In the genomic region with DNA sequence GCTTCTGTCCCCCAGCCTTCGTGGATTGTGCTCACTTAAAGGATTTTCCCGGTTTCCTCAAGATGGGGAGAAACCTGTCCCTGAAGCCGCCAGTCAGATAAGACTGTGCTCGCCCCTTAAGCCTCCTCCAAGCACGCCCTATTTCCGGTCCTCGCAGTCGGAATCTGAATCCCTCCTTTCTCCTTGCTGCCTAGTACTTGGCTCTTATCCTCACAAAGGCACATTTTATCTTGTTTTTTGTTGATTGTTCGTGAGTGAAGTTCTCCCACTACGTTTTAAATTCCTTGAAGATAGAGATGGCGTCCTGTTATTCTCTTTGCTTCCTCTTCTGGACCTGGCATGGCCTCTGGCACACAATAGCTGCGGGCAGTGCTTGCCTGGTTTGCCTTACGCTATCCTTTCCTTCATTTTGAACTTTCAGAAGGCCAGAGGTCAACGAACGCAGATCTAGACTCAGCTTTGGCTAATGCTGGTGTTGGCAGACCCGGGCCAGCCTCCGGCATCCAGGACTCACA, we compare ENCODE assay signal across 11 cellular contexts. TPM values are rescaled to one million over a fixed set of nuclear protein-coding genes. Genes with fewer than 3 reads are reported as not detected.
A peak's percentile ranks its signal among the peaks of the same experiment; 100 is the strongest.
DNase-seq lines count a peak whose midpoint lies in the region; ATAC-seq and TF ChIP-seq lines count a peak whose summit lies in the region.
"Had no signal": no experiment of that assay in that cellular context is flagged by ENCODE, and none has a peak within 500 bp of the region (broad histone marks: within the 10 kb centered on the region; RNA-seq: fewer than 3 reads in every experiment).

No MANE protein-coding gene starts in this region.

- no peaks in the 10 kb centered on the region for H3K79me2 ChIP-seq in GM23338 (replicated peaks; ENCODE audit: insufficient read depth)

- peak overlapping the region; percentile 92 for H3K4me2 ChIP-seq in GM23338

- intact Hi-C loops in sigmoid colon (cut with DNase I): no loop called here

- no peak overlapping the region for H3K27ac ChIP-seq in GM23338 (ENCODE audit: low read depth)
- no peak overlapping the region for H3K27ac ChIP-seq in iPS-20b (ENCODE audit: low read length)
- H3K27ac ChIP-seq in sigmoid colon: peak overlapping the region; percentile 41 to 57 (median 49)

- H3K4me1 ChIP-seq in GM23338 (ENCODE audit: insufficient read depth) (peaks cover 27% of the 10 kb centered on the region), iPS-20b (ENCODE audit: insufficient read depth, low read length) (peaks cover 5% of the 10 kb centered on the region; the same call in 1 of the 2 replicates), sigmoid colon (peaks cover 0 to 22% (median 18%) of the 10 kb centered on the region in 4 donors)

- H3K4me3 Mint-ChIP-seq in GM23338: peak overlapping the region; percentile 52
- no peak overlapping the region for H3K4me3 Mint-ChIP-seq in activated T-cell treated with anti-CD3 and anti-CD28 coated beads, Interleukin-2, amount 50 U/mL, for 24 hours

- H4K20me1 ChIP-seq in GM23338 (replicated peaks; ENCODE audit: insufficient read depth): no peaks in the 10 kb centered on the region

- H3K4me3 ChIP-seq in GM23338 (peak overlapping the region; percentile 65), iPS-20b (ENCODE audit: low read length) (peak overlapping the region; percentile 60), sigmoid colon (peak overlapping the region in 3 of 4 donors; percentile 45 to 53 (median 52))

- ATAC-seq in GM23338 (peak; percentile 45), omental fat pad (ENCODE audit: low FRiP score) (no peak)

- peaks cover 18% of the 10 kb centered on the region for H3F3A ChIP-seq in GM23338 (replicated peaks; ENCODE audit: low read depth)

- DNase-seq in GM23338 (ENCODE audit: low spot score) (peak; percentile 68), astrocyte of the hippocampus (ENCODE audit: low read depth, low spot score) (peak; percentile 43), sigmoid colon (no peak), OCI-M2 (lab: John Stamatoyannopoulos, UW; ENCODE audit: unreplicated experiment) (no peak), omental fat pad (ENCODE audit: low spot score) (no peak), GM13976 (ENCODE audit: low spot score) (no peak)
- no peak for DNase-seq in activated T-cell treated with anti-CD3 and anti-CD28 coated beads, Interleukin-2, amount 50 U/mL, for 24 hours
- DNase-seq: DND-41; NCI-H446 treated with DMSO at 0.1 percent for 48 hours; stimulated activated naive CD4-positive, alpha-beta T cell treated with Interleukin-2 at 50 U/mL for 16 hours had no signal

- H3K27ac Mint-ChIP-seq in GM23338: no peak overlapping the region
- no peak overlapping the region for H3K27ac Mint-ChIP-seq in activated T-cell treated with anti-CD3 and anti-CD28 coated beads, Interleukin-2, amount 50 U/mL, for 24 hours

- H3K27me3 Mint-ChIP-seq in GM23338 (ENCODE audit: insufficient read depth, low read depth, poor library complexity): peaks cover 38% of the 10 kb centered on the region
- H3K27me3 Mint-ChIP-seq in activated T-cell treated with anti-CD3 and anti-CD28 coated beads, Interleukin-2, amount 50 U/mL, for 24 hours: peaks cover 51% of the 10 kb centered on the region

- H3K9me3 ChIP-seq in iPS-20b (ENCODE audit: insufficient read depth, low read depth, low read length) (no peaks in the 10 kb centered on the region), sigmoid colon (no peaks in the 10 kb centered on the region)

- H3K9me2 ChIP-seq in GM23338 (ENCODE audit: insufficient read depth): 0 out of 2 replicates have a peak, but pooled peaks cover 4% of the 10 kb centered on the region

- no peak for TF ChIP-seq POLR2A in sigmoid colon (IDR thresholded peaks at IDR 0.05)

- H3K9me3 Mint-ChIP-seq in GM23338: 0 out of 3 replicates have a peak, but pooled peaks cover 2% of the 10 kb centered on the region
- H3K9me3 Mint-ChIP-seq in activated T-cell treated with anti-CD3 and anti-CD28 coated beads, Interleukin-2, amount 50 U/mL, for 24 hours: no peaks in the 10 kb centered on the region

- H3K27me3 ChIP-seq in GM23338 (ENCODE audit: insufficient read depth) (peaks cover 59% of the 10 kb centered on the region), iPS-20b (ENCODE audit: insufficient read depth, low read length) (peaks cover 58% of the 10 kb centered on the region), sigmoid colon (peaks cover 13 to 42% (median 32%) of the 10 kb centered on the region in 3 donors)

- H3K36me3 ChIP-seq in GM23338 (ENCODE audit: insufficient read depth) (no peaks in the 10 kb centered on the region), iPS-20b (ENCODE audit: insufficient read depth, low read depth, low read length) (no peaks in the 10 kb centered on the region), sigmoid colon (no peaks in the 10 kb centered on the region)

- WGBS in sigmoid colon, 2 donors: 61 to 62% methylated on average over 17 of the region's 17 CpGs

- H3K9ac ChIP-seq in iPS-20b (ENCODE audit: low read depth, low read length): peak overlapping the region; percentile 43; the same call in 1 of the 2 replicates

- no peak for TF ChIP-seq EP300 in sigmoid colon (IDR thresholded peaks at IDR 0.05)

- H3K4me1 Mint-ChIP-seq in GM23338: peaks cover 19% of the 10 kb centered on the region
- H3K4me1 Mint-ChIP-seq in activated T-cell treated with anti-CD3 and anti-CD28 coated beads, Interleukin-2, amount 50 U/mL, for 24 hours (ENCODE audit: low read depth): peaks cover 12% of the 10 kb centered on the region

- peaks cover 6% of the 10 kb centered on the region; the same call in 1 of the 3 replicates for H3K36me3 Mint-ChIP-seq in GM23338 (ENCODE audit: low read depth)
- no peaks in the 10 kb centered on the region for H3K36me3 Mint-ChIP-seq in activated T-cell treated with anti-CD3 and anti-CD28 coated beads, Interleukin-2, amount 50 U/mL, for 24 hours (ENCODE audit: low read depth)

- peak overlapping the region; percentile 98 for H2AFZ ChIP-seq in GM23338

- TF ChIP-seq CTCF in GM23338 (conservative IDR thresholded peaks at IDR 0.05; ENCODE audit: low read depth in 2 of 2) (no peak), sigmoid colon (IDR thresholded peaks at IDR 0.05) (no peak), omental fat pad (IDR thresholded peaks at IDR 0.05) (no peak), GM13976 (IDR thresholded peaks at IDR 0.05; ENCODE audit: borderline replicate concordance, control extremely low read depth, extremely low read depth, insufficient read depth, missing control alignments) (no peak)

- in situ Hi-C loops in GM13976 (cut with MboI; ENCODE audit: low sequenced_read_pairs, unreplicated experiment): no loop called here

TF ChIP-seq in GM23338, 12 proteins besides CTCF, POLR2A, EP300 and RAD21:
- TF ChIP-seq, protein P1, sequence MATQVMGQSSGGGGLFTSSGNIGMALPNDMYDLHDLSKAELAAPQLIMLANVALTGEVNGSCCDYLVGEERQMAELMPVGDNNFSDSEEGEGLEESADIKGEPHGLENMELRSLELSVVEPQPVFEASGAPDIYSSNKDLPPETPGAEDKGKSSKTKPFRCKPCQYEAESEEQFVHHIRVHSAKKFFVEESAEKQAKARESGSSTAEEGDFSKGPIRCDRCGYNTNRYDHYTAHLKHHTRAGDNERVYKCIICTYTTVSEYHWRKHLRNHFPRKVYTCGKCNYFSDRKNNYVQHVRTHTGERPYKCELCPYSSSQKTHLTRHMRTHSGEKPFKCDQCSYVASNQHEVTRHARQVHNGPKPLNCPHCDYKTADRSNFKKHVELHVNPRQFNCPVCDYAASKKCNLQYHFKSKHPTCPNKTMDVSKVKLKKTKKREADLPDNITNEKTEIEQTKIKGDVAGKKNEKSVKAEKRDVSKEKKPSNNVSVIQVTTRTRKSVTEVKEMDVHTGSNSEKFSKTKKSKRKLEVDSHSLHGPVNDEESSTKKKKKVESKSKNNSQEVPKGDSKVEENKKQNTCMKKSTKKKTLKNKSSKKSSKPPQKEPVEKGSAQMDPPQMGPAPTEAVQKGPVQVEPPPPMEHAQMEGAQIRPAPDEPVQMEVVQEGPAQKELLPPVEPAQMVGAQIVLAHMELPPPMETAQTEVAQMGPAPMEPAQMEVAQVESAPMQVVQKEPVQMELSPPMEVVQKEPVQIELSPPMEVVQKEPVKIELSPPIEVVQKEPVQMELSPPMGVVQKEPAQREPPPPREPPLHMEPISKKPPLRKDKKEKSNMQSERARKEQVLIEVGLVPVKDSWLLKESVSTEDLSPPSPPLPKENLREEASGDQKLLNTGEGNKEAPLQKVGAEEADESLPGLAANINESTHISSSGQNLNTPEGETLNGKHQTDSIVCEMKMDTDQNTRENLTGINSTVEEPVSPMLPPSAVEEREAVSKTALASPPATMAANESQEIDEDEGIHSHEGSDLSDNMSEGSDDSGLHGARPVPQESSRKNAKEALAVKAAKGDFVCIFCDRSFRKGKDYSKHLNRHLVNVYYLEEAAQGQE (IDR thresholded peaks at IDR 0.05; ENCODE audit: unreplicated experiment): no peak
- TF ChIP-seq POLR2AphosphoS5 (IDR thresholded peaks at IDR 0.05; ENCODE audit: low read depth) (no peak), STAT1 (IDR thresholded peaks at IDR 0.05; ENCODE audit: unreplicated experiment) (no peak), EZH2 (IDR thresholded peaks at IDR 0.05; ENCODE audit: low read depth, unreplicated experiment) (peak; percentile 53)

RNA-seq across cellular contexts. Expression of a gene that starts 1.7 kb away (rescaled TPM):
- total RNA-seq in GM23338 (2014; rRNA removed; shearing (Covaris generic)): 8.1 and 8.3 TPM in 2 replicates
- polyA plus RNA-seq in GM23338 (2016; fragmentation: Nextera tagmentation; extraction: Ambion mirVana): 5.2 and 6.8 TPM in 2 replicates
- total RNA-seq in sigmoid colon: 10 to 100 TPM in 3 of 4 donors, 1 to 10 TPM in 1; 4.6 to 22.2 (median 16.6) TPM
- 1 to 10 TPM in 2 of 3 donors, under 1 TPM in 1; 0.23 to 6.0 (median 3.2) TPM for polyA plus RNA-seq in sigmoid colon
- total RNA-seq in omental fat pad: 10 to 100 TPM; 24.6 to 57.6 (median 47.8) TPM

Comparison
In these comparisons a context has a peak if more than half of its experiments do, and no peak if none do; other contexts are left out.
1. DNase-seq: peak in GM23338 (single experiment) and astrocyte of the hippocampus (single experiment); none in sigmoid colon (single experiment), OCI-M2 (single experiment), omental fat pad (single experiment), activated T-cell treated with anti-CD3 and anti-CD28 coated beads, Interleukin-2, amount 50 U/mL, for 24 hours (single experiment) and GM13976 (single experiment).
2. H3K27ac ChIP-seq: peak in sigmoid colon (4 of 4); none in GM23338 (single experiment) and iPS-20b (single experiment).
3. Peak in every context shown above with its lines, with median percentiles within 50 percentile points of each other: H3K4me3 ChIP-seq.